ENCODE assay signal across 19 cellular contexts in genomic region chr3:58754074-58754473, GRCh38.
DNase-seq lines count a peak whose midpoint lies in the region; ATAC-seq, FAIRE-seq and TF ChIP-seq lines count a peak whose summit lies in the region.
"Had no signal": no experiment of that assay in that cellular context is flagged by ENCODE, and none has a peak within 500 bp of the region (broad histone marks: within the 10 kb centered on the region; RNA-seq: fewer than 3 reads in every experiment).

No MANE protein-coding gene starts in this region.

- intact Hi-C loops in GM12878 (cut with micrococcal nuclease; ENCODE audit: unreplicated experiment), result no loop called here

- no peak for TF ChIP-seq POLR2A in GM12878 (IDR thresholded peaks at IDR 0.05; ENCODE audit: low read depth, low read length)
- no peak for TF ChIP-seq POLR2A in erythroblast (IDR thresholded peaks at IDR 0.05; ENCODE audit: low read length)

- FAIRE-seq in GM12878 (lab: Jason Lieb, UNC), result no peak
- FAIRE-seq: GM12892 had no signal

- H3K36me3 ChIP-seq in GM12878 (ENCODE audit: control insufficient read depth in 2 of 2, insufficient read depth in 2 of 2, low read length in 1 of 2) (no peaks in the 10 kb centered on the region), MG63 (no peaks in the 10 kb centered on the region)

- 6% methylated on average over 4 of the region's 4 CpGs for WGBS in GM12878 (ENCODE audit: insufficient coverage, insufficient replicate concordance, low lambda C conversion rate, missing lambda C conversion rate)

- H3K4me3 ChIP-seq in GM12878, result no peak overlapping the region
- H3K4me3 ChIP-seq in MG63, result no peak overlapping the region

- in situ Hi-C loops in GM12878 (cut with MboI) (no loop called here), GM13976 (cut with MboI; ENCODE audit: low sequenced_read_pairs, unreplicated experiment) (no loop called here)

- no peak for TF ChIP-seq CTCF in GM12878 (IDR thresholded peaks at IDR 0.05 in 2 of 3, conservative IDR thresholded peaks at IDR 0.05 in 1 of 3; ENCODE audit: control insufficient read depth in 2 of 3, extremely low read depth in 1 of 3, insufficient read depth in 1 of 3, low read depth in 3 of 3, low read length in 3 of 3)
- TF ChIP-seq CTCF in GM13976 (IDR thresholded peaks at IDR 0.05; ENCODE audit: borderline replicate concordance, control extremely low read depth, extremely low read depth, insufficient read depth, missing control alignments), result no peak

- no TSS peak for BruUV-seq in GM12878 (replicated peaks; lab: Mats Ljungman, UMichigan)

- POLR2A ChIA-PET in GM12878 (lab: Charles Lee), result no interaction called here

- peak; percentile 79 for ATAC-seq in GM18519 (IDR thresholded peaks at IDR 0.05; ENCODE audit: low FRiP score, unreplicated experiment)
- ATAC-seq in GM21367 (IDR thresholded peaks at IDR 0.05; ENCODE audit: unreplicated experiment), result peak; percentile 66
- ATAC-seq in HG03045 (IDR thresholded peaks at IDR 0.05; ENCODE audit: unreplicated experiment), result peak; percentile 55
- peak; percentile 81 for ATAC-seq in GM12878
- ATAC-seq in HG03439 (IDR thresholded peaks at IDR 0.05; ENCODE audit: unreplicated experiment), result no peak

- CTCF ChIA-PET in GM12878 (lab: Yijun Ruan, JAX), result interaction anchor here (1.1 to 2.0 kb wide), 3 partner anchors 13 to 60 kb away, joined by 3 to 6 read pairs (median 5); no protein-coding TSS in a partner anchor

- H4K20me1 ChIP-seq in GM12878 (ENCODE audit: control insufficient read depth, insufficient read depth), result no peaks in the 10 kb centered on the region

- no peaks in the 10 kb centered on the region for H3K79me2 ChIP-seq in GM12878 (ENCODE audit: control insufficient read depth, insufficient read depth, low read length)

- SMC1A ChIA-PET in GM12878 (lab: Charles Lee; ENCODE audit: uncharacterized antibody, unreplicated experiment), result interaction anchor here (1.1 kb wide), 1 partner anchor 185 kb away, joined by 5 read pairs; no protein-coding TSS in a partner anchor

- TF ChIP-seq EP300 in GM12878 (IDR thresholded peaks at IDR 0.05; ENCODE audit: borderline replicate concordance in 1 of 2, control insufficient read depth in 1 of 2, low read depth in 2 of 2, low read length in 2 of 2), result no peak

- DNase-seq in GM12878 (ENCODE audit: low read depth, low spot score) (no peak), GM13976 (ENCODE audit: low spot score) (no peak), MG63 (no peak), erythroblast (lab: John Stamatoyannopoulos, UW) (no peak)
- DNase-seq: activated CD4-positive, alpha-beta T cell treated with anti-CD3 and anti-CD28 coated beads for 1 hour; activated CD8-positive, alpha-beta memory T cell treated with anti-CD3 and anti-CD28 coated beads, Interleukin-2, amount 50 U/mL, for 4 hours; aorta; Caco-2; cortex of kidney; immature natural killer cell; NCI-H1694 treated with DMSO at 0.1 percent for 48 hours; NCI-H524; retina had no signal

- no peaks in the 10 kb centered on the region for H3K4me1 ChIP-seq in GM12878 (ENCODE audit: control insufficient read depth, insufficient read depth, low read length)
- H3K4me1 ChIP-seq: Caco-2 had no signal

- RAD21 ChIA-PET in GM12878 (lab: Charles Lee; ENCODE audit: unreplicated experiment), result no interaction called here

- TF ChIP-seq RAD21 in GM12878 (IDR thresholded peaks at IDR 0.05; ENCODE audit: insufficient read depth, low read depth, low read length), result no peak

- H3K27ac ChIP-seq in GM12878 (ENCODE audit: control insufficient read depth, insufficient read depth), result no peak overlapping the region
- H3K27ac ChIP-seq: epithelial cell of prostate had no signal

- H3K9ac ChIP-seq in GM12878 (ENCODE audit: control insufficient read depth, insufficient read depth, low read length), result no peak overlapping the region

- H3K9me3 ChIP-seq in GM12878 (replicated peaks; ENCODE audit: control insufficient read depth, insufficient read depth, low read length) (no peaks in the 10 kb centered on the region), MG63 (no peaks in the 10 kb centered on the region)
- H3K9me3 ChIP-seq: Caco-2 had no signal

- H3K27me3 ChIP-seq in GM12878 (replicated peaks in 1 of 2; ENCODE audit: control insufficient read depth in 2 of 2, insufficient read depth in 2 of 2, low read length in 1 of 2) (no peaks in the 10 kb centered on the region), MG63 (no peaks in the 10 kb centered on the region)

- no peak overlapping the region for H3K4me2 ChIP-seq in GM12878 (ENCODE audit: control insufficient read depth, insufficient read depth)

- no peak overlapping the region for H2AFZ ChIP-seq in GM12878 (ENCODE audit: control insufficient read depth, low read depth, low read length)

TF ChIP-seq in GM12878, 131 proteins besides CTCF, POLR2A, EP300 and RAD21:
- TF ChIP-seq CBX3 (IDR thresholded peaks at IDR 0.05; ENCODE audit: borderline replicate concordance, low read depth) (no peak), BCL11A (IDR thresholded peaks at IDR 0.05; ENCODE audit: low read depth, low read length) (peak; percentile 53; the same call in 1 of the 2 replicates), NBN (IDR thresholded peaks at IDR 0.05) (no peak), BMI1 (IDR thresholded peaks at IDR 0.05; ENCODE audit: borderline replicate concordance) (no peak), POLR2AphosphoS5 (IDR thresholded peaks at IDR 0.05; ENCODE audit: low read length) (no peak), BHLHE40 (IDR thresholded peaks at IDR 0.05; ENCODE audit: borderline replicate concordance in 1 of 2, low read depth in 2 of 2, low read length in 1 of 2) (peak; percentile 33 to 83; a peak in 3 of 4 replicates), PKNOX1 (IDR thresholded peaks at IDR 0.05) (no peak), SIX5 (IDR thresholded peaks at IDR 0.05; ENCODE audit: low read depth, low read length, severe bottlenecking) (no peak), NRF1 (conservative IDR thresholded peaks at IDR 0.05; ENCODE audit: low read depth, low read length) (no peak), ATF2 (IDR thresholded peaks at IDR 0.05; ENCODE audit: low read length) (no peak), ZBTB4 (CRISPR knock-in tag; IDR thresholded peaks at IDR 0.05) (no peak), PAX5 (IDR thresholded peaks at IDR 0.05; ENCODE audit: borderline replicate concordance, low read depth, low read length) (peak; percentile 69; the same call in 1 of the 2 replicates)
TF ChIP-seq in GM12878: peak in this region for 3.
